Comparison of ENCODE assay signal across 18 cellular contexts in genomic region chr12:62847709-62848108, GRCh38.
DNase-seq lines count a peak whose midpoint lies in the region; ATAC-seq and TF ChIP-seq lines count a peak whose summit lies in the region.
"Had no signal": no experiment of that assay in that cellular context is flagged by ENCODE, and none has a peak within 500 bp of the region (broad histone marks: within the 10 kb centered on the region; RNA-seq: fewer than 3 reads in every experiment).

No MANE protein-coding gene starts in this region.

- H3K9me2 ChIP-seq in PC-3 (replicated peaks; ENCODE audit: low read length): no peaks in the 10 kb centered on the region

- H3K79me2 ChIP-seq in PC-3 (ENCODE audit: low read length) (no peaks in the 10 kb centered on the region), smooth muscle cell (ENCODE audit: low read depth) (no peaks in the 10 kb centered on the region)

- H3K4me1 ChIP-seq in PC-3 (ENCODE audit: insufficient read depth, low read length) (peaks cover 15% of the 10 kb centered on the region), body of pancreas (peaks cover 7% of the 10 kb centered on the region), smooth muscle cell (ENCODE audit: low read depth) (no peaks in the 10 kb centered on the region)

- CTCF ChIA-PET in PC-3 (lab: Charles Lee): interaction anchor here (1.0 to 1.1 kb wide), 2 partner anchors 48 to 266 kb away, joined by 5 read pairs; no protein-coding TSS in a partner anchor
- CTCF ChIA-PET in activated CD4-positive, alpha-beta T cell treated with anti-CD3 and anti-CD28 coated beads for 36 hours (lab: Charles Lee): interaction anchor here (1.1 to 2.2 kb wide), 3 partner anchors 35 to 72 kb away, joined by 3 to 8 read pairs (median 3); no protein-coding TSS in a partner anchor

- H3K27me3 ChIP-seq in PC-3 (ENCODE audit: low read length) (no peaks in the 10 kb centered on the region), body of pancreas (no peaks in the 10 kb centered on the region), smooth muscle cell (ENCODE audit: low read depth) (no peaks in the 10 kb centered on the region)

- H3K4me2 ChIP-seq in PC-3 (ENCODE audit: low read length) (0 out of 2 replicates have a peak overlapping the region, but pooled peaks have one; percentile 10), smooth muscle cell (peak overlapping the region; percentile 43)

- TF ChIP-seq CTCF in PC-3 (conservative IDR thresholded peaks at IDR 0.05; ENCODE audit: low read depth, low read length) (no peak), body of pancreas (IDR thresholded peaks at IDR 0.05) (no peak), smooth muscle cell (IDR thresholded peaks at IDR 0.05; ENCODE audit: borderline replicate concordance, insufficient read depth, poor library complexity, severe bottlenecking) (no peak)

- H3K9me3 ChIP-seq in PC-3 (ENCODE audit: low read length) (no peaks in the 10 kb centered on the region), body of pancreas (no peaks in the 10 kb centered on the region), smooth muscle cell (replicated peaks; ENCODE audit: low read depth) (no peaks in the 10 kb centered on the region)

- H3K36me3 Mint-ChIP-seq in activated T-helper 2 cell treated with anti-CD3 and anti-CD28 coated beads, Interferon-gamma antibody, Interleukin-2, Interleukin-4, amounts not matched to agents 10 μg/mL and 5 μg/mL and 100 μg/mL, durations not matched to agents 14 hours and 24 hours and 36 hours (ENCODE audit: low read depth): no peaks in the 10 kb centered on the region
- no peaks in the 10 kb centered on the region for H3K36me3 Mint-ChIP-seq in activated CD4-positive, alpha-beta T cell treated with anti-CD3 and anti-CD28 coated beads for 36 hours (ENCODE audit: low read depth)
- H3K36me3 Mint-ChIP-seq: CD14-positive monocyte had no signal

- no peaks in the 10 kb centered on the region for H3K9me3 Mint-ChIP-seq in activated T-helper 2 cell treated with anti-CD3 and anti-CD28 coated beads, Interferon-gamma antibody, Interleukin-2, Interleukin-4, amounts not matched to agents 10 μg/mL and 5 μg/mL and 100 μg/mL, durations not matched to agents 14 hours and 24 hours and 36 hours
- H3K9me3 Mint-ChIP-seq in activated CD4-positive, alpha-beta T cell treated with anti-CD3 and anti-CD28 coated beads for 36 hours (ENCODE audit: low read depth): no peaks in the 10 kb centered on the region
- H3K9me3 Mint-ChIP-seq: HFFc6 had no signal

- ATAC-seq in PC-3 (no peak), body of pancreas (peak; percentile 42), left colon (peak; percentile 40)
- no peak for ATAC-seq in activated CD4-positive, alpha-beta T cell treated with anti-CD3 and anti-CD28 coated beads for 36 hours

- no peak for DNase-seq in PC-3
- DNase-seq in body of pancreas: no peak
- DNase-seq in left colon: no peak
- DNase-seq in smooth muscle cell (lab: John Stamatoyannopoulos, UW; ENCODE audit: unreplicated experiment): no peak
- DNase-seq in activated T-helper 2 cell treated with anti-CD3 and anti-CD28 coated beads, Interferon-gamma antibody, Interleukin-2, Interleukin-4, amounts not matched to agents 10 μg/mL and 5 μg/mL and 100 μg/mL, durations not matched to agents 14 hours and 24 hours and 36 hours (ENCODE audit: low spot score): no peak
- DNase-seq in NCI-H2081 (lab: John Stamatoyannopoulos, UW): no peak
- DNase-seq in activated CD4-positive, alpha-beta T cell treated with anti-CD3 and anti-CD28 coated beads for 36 hours: no peak
- DNase-seq: AML-193, COR-L47, DMS153, KBM-7, NCI-H1048, NCI-H146, NCI-H2227 treated with DMSO at 0.1 percent for 48 hours, NCI-H524 treated with DMSO at 0.1 percent for 48 hours, SIG-M5 had no signal

- H4K20me1 ChIP-seq in PC-3 (ENCODE audit: low read length) (no peaks in the 10 kb centered on the region), smooth muscle cell (ENCODE audit: low read depth) (no peaks in the 10 kb centered on the region)

- POLR2A ChIA-PET in PC-3 (lab: Charles Lee; ENCODE audit: unreplicated experiment): interaction anchor here (0.6 to 0.7 kb wide), 3 partner anchors 20 to 630 kb away, joined by 3 to 6 read pairs (median 4); no protein-coding TSS in a partner anchor
- POLR2A ChIA-PET in activated CD4-positive, alpha-beta T cell treated with anti-CD3 and anti-CD28 coated beads for 36 hours (lab: Charles Lee): no interaction called here

- H3F3A ChIP-seq in PC-3 (ENCODE audit: low read length, unreplicated experiment): no peaks in the 10 kb centered on the region
- H3F3A ChIP-seq in smooth muscle cell (ENCODE audit: low read depth): no peaks in the 10 kb centered on the region

- intact Hi-C loops in PC-3 (cut with micrococcal nuclease): no loop called here
- intact Hi-C loops in body of pancreas (cut with DNase I): no loop called here
- intact Hi-C loops in left colon (cut with DNase I, micrococcal nuclease): no loop called here
- intact Hi-C loops in activated T-helper 2 cell treated with anti-CD3 and anti-CD28 coated beads, Interferon-gamma antibody, Interleukin-2, Interleukin-4, amounts not matched to agents 10 μg/mL and 5 μg/mL and 100 μg/mL, durations not matched to agents 14 hours and 24 hours and 36 hours (cut with micrococcal nuclease): no loop called here
- intact Hi-C loops in activated CD4-positive, alpha-beta T cell treated with anti-CD3 and anti-CD28 coated beads for 36 hours (cut with DNase I, micrococcal nuclease): no loop called here

- H3K4me1 Mint-ChIP-seq in activated T-helper 2 cell treated with anti-CD3 and anti-CD28 coated beads, Interferon-gamma antibody, Interleukin-2, Interleukin-4, amounts not matched to agents 10 μg/mL and 5 μg/mL and 100 μg/mL, durations not matched to agents 14 hours and 24 hours and 36 hours (ENCODE audit: low read depth): no peaks in the 10 kb centered on the region
- H3K4me1 Mint-ChIP-seq in activated CD4-positive, alpha-beta T cell treated with anti-CD3 and anti-CD28 coated beads for 36 hours: peaks cover 2% of the 10 kb centered on the region

- H3K4me3 Mint-ChIP-seq in activated T-helper 2 cell treated with anti-CD3 and anti-CD28 coated beads, Interferon-gamma antibody, Interleukin-2, Interleukin-4, amounts not matched to agents 10 μg/mL and 5 μg/mL and 100 μg/mL, durations not matched to agents 14 hours and 24 hours and 36 hours (ENCODE audit: low read depth): no peak overlapping the region
- no peak overlapping the region for H3K4me3 Mint-ChIP-seq in activated CD4-positive, alpha-beta T cell treated with anti-CD3 and anti-CD28 coated beads for 36 hours
- H3K4me3 Mint-ChIP-seq: CD14-positive monocyte had no signal

- no peak overlapping the region for H3K4me3 ChIP-seq in PC-3 (ENCODE audit: low read length)
- H3K4me3 ChIP-seq in body of pancreas: no peak overlapping the region
- H3K4me3 ChIP-seq in smooth muscle cell: no peak overlapping the region

- 87 to 94% methylated on average over 2 of the region's 2 CpGs for whole genome bisulfite sequencing in body of pancreas, 2 donors
- 94% methylated on average over 2 of the region's 2 CpGs for WGBS in smooth muscle cell (ENCODE audit: low lambda C conversion rate)

- H3K27me3 Mint-ChIP-seq in activated T-helper 2 cell treated with anti-CD3 and anti-CD28 coated beads, Interferon-gamma antibody, Interleukin-2, Interleukin-4, amounts not matched to agents 10 μg/mL and 5 μg/mL and 100 μg/mL, durations not matched to agents 14 hours and 24 hours and 36 hours (ENCODE audit: low read depth): peaks cover 7% of the 10 kb centered on the region
- peaks cover 9% of the 10 kb centered on the region for H3K27me3 Mint-ChIP-seq in activated CD4-positive, alpha-beta T cell treated with anti-CD3 and anti-CD28 coated beads for 36 hours

- no peak overlapping the region for H3K9ac ChIP-seq in PC-3 (ENCODE audit: low read length)
- H3K9ac ChIP-seq in smooth muscle cell (ENCODE audit: low read depth): no peak overlapping the region

- BruUV-seq in PC-3 (replicated peaks; lab: Mats Ljungman, UMichigan): no TSS peak

- H3K36me3 ChIP-seq in PC-3 (ENCODE audit: low read depth, low read length): no peaks in the 10 kb centered on the region
- H3K36me3 ChIP-seq in body of pancreas (replicated peaks in 1 of 2; ENCODE audit: insufficient read depth in 1 of 2, low read depth in 2 of 2): no peaks in the 10 kb centered on the region
- no peaks in the 10 kb centered on the region for H3K36me3 ChIP-seq in smooth muscle cell (ENCODE audit: low read depth)

- H2AFZ ChIP-seq in PC-3 (ENCODE audit: low read length) (no peak overlapping the region), smooth muscle cell (ENCODE audit: low read depth) (no peak overlapping the region)

- no peak overlapping the region for H3K27ac Mint-ChIP-seq in activated T-helper 2 cell treated with anti-CD3 and anti-CD28 coated beads, Interferon-gamma antibody, Interleukin-2, Interleukin-4, amounts not matched to agents 10 μg/mL and 5 μg/mL and 100 μg/mL, durations not matched to agents 14 hours and 24 hours and 36 hours
- H3K27ac Mint-ChIP-seq in activated CD4-positive, alpha-beta T cell treated with anti-CD3 and anti-CD28 coated beads for 36 hours: no peak overlapping the region
- H3K27ac Mint-ChIP-seq: CD14-positive monocyte had no signal

- no peak for TF ChIP-seq POLR2A in body of pancreas (IDR thresholded peaks at IDR 0.05)

- H3K27ac ChIP-seq in PC-3 (ENCODE audit: low read length) (peak overlapping the region; percentile 56), body of pancreas (no peak overlapping the region), smooth muscle cell (ENCODE audit: low read depth) (peak overlapping the region; percentile 52)

Comparison
In these comparisons a context has a peak if more than half of its experiments do, and no peak if none do; other contexts are left out.
1. ATAC-seq: peak in body of pancreas (single experiment) and left colon (single experiment); none in PC-3 (single experiment) and activated CD4-positive, alpha-beta T cell treated with anti-CD3 and anti-CD28 coated beads for 36 hours (single experiment).
2. H3K27ac ChIP-seq: peak in PC-3 (single experiment) and smooth muscle cell (single experiment); none in body of pancreas (0 of 4).